ENCODE assay signal across 35 cellular contexts in genomic region chr15:85071534-85071933, GRCh38.
"Had no signal": no experiment of that assay in that cellular context is flagged by ENCODE, and none has a peak within 500 bp of the region (broad histone marks: within the 10 kb centered on the region; RNA-seq: fewer than 3 reads in every experiment).

No MANE protein-coding gene starts in this region.

- H3K4me2 ChIP-seq: KMS-11, PC-9 had no signal

- H3K9me3 Mint-ChIP-seq: activated CD4-positive, alpha-beta T cell treated with anti-CD3 and anti-CD28 coated beads, Interleukin-2, amount 10 ng/mL, durations not matched to agents 7 days and 5 days; activated naive CD8-positive, alpha-beta T cell treated with anti-CD3 and anti-CD28 coated beads for 36 hours had no signal

- H2AFZ ChIP-seq: PC-9 had no signal

- H3K27ac ChIP-seq: brain microvascular endothelial cell, KMS-11, PC-9, RWPE1, WERI-Rb-1 had no signal

- H3K36me3 ChIP-seq: brain microvascular endothelial cell had no signal

- DNase-seq: activated CD4-positive, alpha-beta T cell treated with anti-CD3 and anti-CD28 coated beads for 1 hour; activated CD4-positive, alpha-beta T cell treated with anti-CD3 and anti-CD28 coated beads, Interleukin-2, amount 10 ng/mL, durations not matched to agents 7 days and 5 days; activated CD4-positive, alpha-beta T cell treated with anti-CD3 and anti-CD28 coated beads, Interleukin-2, amount 50 U/mL, for 48 hours; activated CD4-positive, CD25-positive, alpha-beta regulatory T cell; activated CD8-positive, alpha-beta memory T cell treated with anti-CD3 and anti-CD28 coated beads for 24 hours; activated CD8-positive, alpha-beta memory T cell treated with anti-CD3 and anti-CD28 coated beads, Interleukin-2, amount 10 ng/mL, durations not matched to agents 7 days and 5 days; activated CD8-positive, alpha-beta memory T cell treated with anti-CD3 and anti-CD28 coated beads, Interleukin-2, amount 50 U/mL, for 48 hours; activated effector memory CD4-positive, alpha-beta T cell treated with Interleukin-2 at 50 U/mL for 16 hours; activated naive CD4-positive, alpha-beta T cell; activated naive CD4-positive, alpha-beta T cell treated with anti-CD3 and anti-CD28 coated beads, Interleukin-2, amount 50 U/mL, for 16 hours; activated naive CD8-positive, alpha-beta T cell treated with anti-CD3 and anti-CD28 coated beads for 36 hours; activated T-cell treated with anti-CD3 and anti-CD28 coated beads, Interleukin-2, amount 50 U/mL, for 1 hour; amniotic stem cell; aorta; brain microvascular endothelial cell; central memory CD4-positive, alpha-beta T cell; MM.1S; MV-4-11; NCI-H1092; NCI-H1436 treated with DMSO at 0.1 percent for 48 hours; NCI-H1694 treated with DMSO at 0.1 percent for 48 hours; NCI-H2029; NCI-H2171; NCI-H510A; NCI-H526; NCI-H748 treated with DMSO at 0.1 percent for 48 hours; PC-9; SW 1271; T-helper 1 cell; T-helper 2 cell; T-helper 9 cell; WERI-Rb-1 had no signal

- H3K27ac Mint-ChIP-seq: activated CD4-positive, alpha-beta T cell treated with anti-CD3 and anti-CD28 coated beads, Interleukin-2, amount 10 ng/mL, durations not matched to agents 7 days and 5 days; activated CD8-positive, alpha-beta memory T cell treated with anti-CD3 and anti-CD28 coated beads, Interleukin-2, amount 10 ng/mL, durations not matched to agents 7 days and 5 days; activated naive CD8-positive, alpha-beta T cell treated with anti-CD3 and anti-CD28 coated beads for 36 hours had no signal

- H3K27me3 ChIP-seq: brain microvascular endothelial cell had no signal

- H3K9ac ChIP-seq: KMS-11 had no signal

- H3K4me3 ChIP-seq: PC-9 had no signal

- ATAC-seq: activated CD8-positive, alpha-beta memory T cell treated with anti-CD3 and anti-CD28 coated beads, Interleukin-2, amount 10 ng/mL, durations not matched to agents 7 days and 5 days; Right ventricle myocardium inferior had no signal

- H3K27me3 Mint-ChIP-seq: activated CD4-positive, alpha-beta T cell treated with anti-CD3 and anti-CD28 coated beads, Interleukin-2, amount 10 ng/mL, durations not matched to agents 7 days and 5 days; activated CD8-positive, alpha-beta memory T cell treated with anti-CD3 and anti-CD28 coated beads, Interleukin-2, amount 10 ng/mL, durations not matched to agents 7 days and 5 days; activated naive CD8-positive, alpha-beta T cell treated with anti-CD3 and anti-CD28 coated beads for 36 hours had no signal

- H3K4me3 Mint-ChIP-seq: activated CD4-positive, alpha-beta T cell treated with anti-CD3 and anti-CD28 coated beads, Interleukin-2, amount 10 ng/mL, durations not matched to agents 7 days and 5 days; activated CD8-positive, alpha-beta memory T cell treated with anti-CD3 and anti-CD28 coated beads, Interleukin-2, amount 10 ng/mL, durations not matched to agents 7 days and 5 days; activated naive CD8-positive, alpha-beta T cell treated with anti-CD3 and anti-CD28 coated beads for 36 hours had no signal
